9 cellular contexts compared by ENCODE assay signal in genomic region chr10:27981744-27982143, GRCh38. TPM values are rescaled to one million over a fixed set of nuclear protein-coding genes. Genes with fewer than 3 reads are reported as not detected.
"Had no signal": no experiment of that assay in that cellular context is flagged by ENCODE, and none has a peak within 500 bp of the region (broad histone marks: within the 10 kb centered on the region; RNA-seq: fewer than 3 reads in every experiment).

No MANE protein-coding gene starts in this region.

- H3K4me3 ChIP-seq: K562 had no signal

- H3K9ac ChIP-seq: KMS-11 had no signal

- FAIRE-seq: HTR-8/SVneo, K562 had no signal

- ATAC-seq: K562 had no signal

- H3K4me1 Mint-ChIP-seq: IgD-negative memory B cell had no signal

- H3K4me2 ChIP-seq: KMS-11 had no signal

- H3K27ac ChIP-seq: HL-60, KMS-11 had no signal

- H3K4me3 Mint-ChIP-seq: IgD-negative memory B cell had no signal

- DNase-seq: IMR-90, KBM-7, KG1 had no signal

- H3K27ac Mint-ChIP-seq: IgD-negative memory B cell had no signal

RNA-seq across cellular contexts. Expression of gene ODAD2, which starts 17.1 kb away (rescaled TPM):
- total RNA-seq: HT-29, K562 had no signal
- polyA plus RNA-seq: IgD-negative memory B cell, K562 had no signal
